1 cellular context compared by ENCODE assay signal in genomic region chr15:44066211-44066827, GRCh38.
TF ChIP-seq lines count a peak whose summit lies in the region.

No MANE protein-coding gene starts in this region.

TF ChIP-seq in GM23338, 12 proteins besides CTCF, POLR2A, EP300 and RAD21 (continued from another document):
- TF ChIP-seq ZNF462 (CRISPR knock-in tag; IDR thresholded peaks at IDR 0.05), result no peak
- TF ChIP-seq REST (IDR thresholded peaks at IDR 0.05; ENCODE audit: unreplicated experiment), result no peak
